ENCODE assay signal across 9 cellular contexts in the genomic region with DNA sequence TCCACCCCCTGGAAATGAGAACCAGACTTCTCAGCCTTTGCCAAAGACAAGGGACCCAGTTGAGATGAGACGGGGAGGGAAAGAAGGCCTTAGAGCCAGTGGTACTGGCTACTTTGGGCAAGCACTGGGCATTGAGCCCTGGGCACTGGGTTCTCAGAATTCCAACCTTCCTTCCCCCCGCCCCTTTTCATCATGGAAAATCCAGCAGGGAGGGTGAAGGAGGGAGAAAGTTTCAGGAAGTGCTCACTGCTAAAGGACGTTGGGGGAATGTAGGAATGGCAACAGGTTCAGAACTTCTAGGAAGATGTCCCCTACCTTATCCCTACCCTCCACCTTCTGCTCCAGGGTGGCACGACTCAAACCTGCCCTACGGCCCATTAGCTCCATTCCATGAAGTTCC. TPM values are rescaled to one million over a fixed set of nuclear protein-coding genes. Genes with fewer than 3 reads are reported as not detected.
DNase-seq lines count a peak whose midpoint lies in the region; ATAC-seq and TF ChIP-seq lines count a peak whose summit lies in the region.
"Had no signal": no experiment of that assay in that cellular context is flagged by ENCODE, and none has a peak within 500 bp of the region (broad histone marks: within the 10 kb centered on the region; RNA-seq: fewer than 3 reads in every experiment).

No MANE protein-coding gene starts in this region.

- DNase-seq in AG08396 (ENCODE audit: low spot score) = peak; percentile 7
- no peak for DNase-seq in effector memory CD8-positive, alpha-beta T cell
- DNase-seq in KG1 (lab: John Stamatoyannopoulos, UW) = no peak
- no peak for DNase-seq in NCI-H2081 treated with DMSO at 0.1 percent for 48 hours (lab: John Stamatoyannopoulos, UW)
- DNase-seq in C1 segment of cervical spinal cord (lab: John Stamatoyannopoulos, UW) = no peak
- DNase-seq in occipital lobe (lab: John Stamatoyannopoulos, UW) = no peak

- H3K27ac Mint-ChIP-seq in effector memory CD8-positive, alpha-beta T cell = peak overlapping the region in 1 of 2 donors; percentile 85

- H3K27me3 ChIP-seq in Loucy (ENCODE audit: insufficient read depth, low read length, poor library complexity, severe bottlenecking) (no peaks in the 10 kb centered on the region), neural cell (ENCODE audit: insufficient read depth, low read depth, low read length) (no peaks in the 10 kb centered on the region)

- H3F3A ChIP-seq in Loucy (ENCODE audit: low read depth) (peaks cover 9% of the 10 kb centered on the region; the same call in 1 of the 2 replicates), neural cell (ENCODE audit: insufficient read depth, low read length, poor library complexity, severe bottlenecking) (no peaks in the 10 kb centered on the region)

- no peaks in the 10 kb centered on the region for H3K27me3 Mint-ChIP-seq in effector memory CD8-positive, alpha-beta T cell

- H3K9ac ChIP-seq in Loucy (ENCODE audit: low read depth, low read length, poor library complexity, severe bottlenecking) = no peak overlapping the region
- peak overlapping the region; percentile 84 for H3K9ac ChIP-seq in neural cell (ENCODE audit: low read length)

- TF ChIP-seq EP300 in neural cell (conservative IDR thresholded peaks at IDR 0.05; ENCODE audit: poor library complexity, severe bottlenecking) = no peak

- H3K36me3 Mint-ChIP-seq in effector memory CD8-positive, alpha-beta T cell (ENCODE audit: insufficient read depth) = peaks cover 20% of the 10 kb centered on the region

- H3K4me3 ChIP-seq in Loucy (ENCODE audit: low read length, poor library complexity, severe bottlenecking) (peak overlapping the region; percentile 97), neural cell (ENCODE audit: low read length) (peak overlapping the region; percentile 69)

- H3K9me3 ChIP-seq in Loucy (ENCODE audit: insufficient read depth, low read depth, low read length) = no peaks in the 10 kb centered on the region
- H3K9me3 ChIP-seq in neural cell (ENCODE audit: low read length) = no peaks in the 10 kb centered on the region

- H3K4me3 Mint-ChIP-seq in effector memory CD8-positive, alpha-beta T cell = peak overlapping the region; percentile 88 to 93

- H4K20me1 ChIP-seq in Loucy (ENCODE audit: insufficient read depth, low read length, poor library complexity, severe bottlenecking) = no peaks in the 10 kb centered on the region
- H4K20me1 ChIP-seq in neural cell (ENCODE audit: insufficient read depth) = no peaks in the 10 kb centered on the region

- no peak for TF ChIP-seq RAD21 in neural cell (conservative IDR thresholded peaks at IDR 0.05)

- no peaks in the 10 kb centered on the region for H3K9me2 ChIP-seq in Loucy (replicated peaks; ENCODE audit: low read depth, low read length)
- no peaks in the 10 kb centered on the region for H3K9me2 ChIP-seq in neural cell (ENCODE audit: insufficient read depth, low read length)

- no peak overlapping the region for H3K27ac ChIP-seq in neural cell (ENCODE audit: low read length)

- ATAC-seq in effector memory CD8-positive, alpha-beta T cell (replicated peaks) = no peak

- TF ChIP-seq CTCF in Loucy (conservative IDR thresholded peaks at IDR 0.05; ENCODE audit: low read length) (no peak), neural cell (IDR thresholded peaks at IDR 0.05; ENCODE audit: poor library complexity, severe bottlenecking) (no peak)

- peaks cover 4 to 17% of the 10 kb centered on the region in 2 donors for H3K4me1 Mint-ChIP-seq in effector memory CD8-positive, alpha-beta T cell (ENCODE audit: low read depth in 2 of 2)

- H3K36me3 ChIP-seq in Loucy (ENCODE audit: insufficient read depth, low read length) = peaks cover 17% of the 10 kb centered on the region; the same call in 1 of the 2 replicates
- no peaks in the 10 kb centered on the region for H3K36me3 ChIP-seq in neural cell (ENCODE audit: insufficient read depth, low read length)

- H3K9me3 Mint-ChIP-seq in effector memory CD8-positive, alpha-beta T cell = no peaks in the 10 kb centered on the region

- no peaks in the 10 kb centered on the region for H3K79me2 ChIP-seq in Loucy (ENCODE audit: insufficient read depth, low read length)
- no peaks in the 10 kb centered on the region for H3K79me2 ChIP-seq in neural cell (replicated peaks; ENCODE audit: insufficient read depth, low read length)

- H3K4me1 ChIP-seq in Loucy (ENCODE audit: insufficient read depth, low read length, poor library complexity, severe bottlenecking) = peaks cover 5% of the 10 kb centered on the region

- H2AFZ ChIP-seq in Loucy (ENCODE audit: low read length) (no peak overlapping the region), neural cell (ENCODE audit: low read depth, low read length) (no peak overlapping the region)

- H3K4me2 ChIP-seq in Loucy (ENCODE audit: low read depth, low read length, poor library complexity, severe bottlenecking) = no peak overlapping the region
- no peak overlapping the region for H3K4me2 ChIP-seq in neural cell (ENCODE audit: low read length)

TF ChIP-seq in neural cell, 6 proteins besides CTCF, POLR2A, EP300 and RAD21:
- TF ChIP-seq POLR2AphosphoS5 (IDR thresholded peaks at IDR 0.05) (no peak), TAF1 (IDR thresholded peaks at IDR 0.05; ENCODE audit: low read depth) (no peak), EZH2 (IDR thresholded peaks at IDR 0.05; ENCODE audit: borderline replicate concordance, insufficient read depth, low read length, poor library complexity, severe bottlenecking) (no peak), SMC3 (conservative IDR thresholded peaks at IDR 0.05; ENCODE audit: poor library complexity) (no peak), MXI1 (conservative IDR thresholded peaks at IDR 0.05; ENCODE audit: poor library complexity, severe bottlenecking) (no peak)
- TF ChIP-seq, protein P1, sequence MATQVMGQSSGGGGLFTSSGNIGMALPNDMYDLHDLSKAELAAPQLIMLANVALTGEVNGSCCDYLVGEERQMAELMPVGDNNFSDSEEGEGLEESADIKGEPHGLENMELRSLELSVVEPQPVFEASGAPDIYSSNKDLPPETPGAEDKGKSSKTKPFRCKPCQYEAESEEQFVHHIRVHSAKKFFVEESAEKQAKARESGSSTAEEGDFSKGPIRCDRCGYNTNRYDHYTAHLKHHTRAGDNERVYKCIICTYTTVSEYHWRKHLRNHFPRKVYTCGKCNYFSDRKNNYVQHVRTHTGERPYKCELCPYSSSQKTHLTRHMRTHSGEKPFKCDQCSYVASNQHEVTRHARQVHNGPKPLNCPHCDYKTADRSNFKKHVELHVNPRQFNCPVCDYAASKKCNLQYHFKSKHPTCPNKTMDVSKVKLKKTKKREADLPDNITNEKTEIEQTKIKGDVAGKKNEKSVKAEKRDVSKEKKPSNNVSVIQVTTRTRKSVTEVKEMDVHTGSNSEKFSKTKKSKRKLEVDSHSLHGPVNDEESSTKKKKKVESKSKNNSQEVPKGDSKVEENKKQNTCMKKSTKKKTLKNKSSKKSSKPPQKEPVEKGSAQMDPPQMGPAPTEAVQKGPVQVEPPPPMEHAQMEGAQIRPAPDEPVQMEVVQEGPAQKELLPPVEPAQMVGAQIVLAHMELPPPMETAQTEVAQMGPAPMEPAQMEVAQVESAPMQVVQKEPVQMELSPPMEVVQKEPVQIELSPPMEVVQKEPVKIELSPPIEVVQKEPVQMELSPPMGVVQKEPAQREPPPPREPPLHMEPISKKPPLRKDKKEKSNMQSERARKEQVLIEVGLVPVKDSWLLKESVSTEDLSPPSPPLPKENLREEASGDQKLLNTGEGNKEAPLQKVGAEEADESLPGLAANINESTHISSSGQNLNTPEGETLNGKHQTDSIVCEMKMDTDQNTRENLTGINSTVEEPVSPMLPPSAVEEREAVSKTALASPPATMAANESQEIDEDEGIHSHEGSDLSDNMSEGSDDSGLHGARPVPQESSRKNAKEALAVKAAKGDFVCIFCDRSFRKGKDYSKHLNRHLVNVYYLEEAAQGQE (IDR thresholded peaks at IDR 0.05; ENCODE audit: borderline replicate concordance) = no peak

RNA-seq across cellular contexts. Expression of a gene that starts 4.2 kb away (rescaled TPM):
- polyA plus RNA-seq in neural cell = 4.2 and 7.9 TPM in 2 replicates
- 5.2 and 7.5 TPM in 2 replicates for polyA minus RNA-seq in neural cell
- 11.1 TPM for total RNA-seq in occipital lobe

RNA-seq across cellular contexts. Expression of a gene that starts 33.5 kb away (rescaled TPM):
- 20.8 and 21.0 TPM in 2 replicates for polyA plus RNA-seq in neural cell
- 31.4 and 34.6 TPM in 2 replicates for polyA minus RNA-seq in neural cell
- total RNA-seq in occipital lobe = 29.6 TPM

RNA-seq across cellular contexts. Expression of a gene that starts 39.4 kb away (rescaled TPM):
- 329 and 333 TPM in 2 replicates for polyA plus RNA-seq in neural cell
- 636 and 641 TPM in 2 replicates for polyA minus RNA-seq in neural cell
- total RNA-seq in occipital lobe = 1,381 TPM

RNA-seq across cellular contexts. Expression of a gene that starts 51.8 kb away (rescaled TPM):
- 0.26 TPM in 1 of 2 replicates, not detected in the other for polyA plus RNA-seq in neural cell
- not detected in 2 replicates for polyA minus RNA-seq in neural cell
- 6.2 TPM for total RNA-seq in occipital lobe

RNA-seq across cellular contexts. Expression of a gene that starts 57.6 kb away (rescaled TPM):
- not detected in 2 replicates for polyA plus RNA-seq in neural cell
- not detected in 2 replicates for polyA minus RNA-seq in neural cell
- not detected for total RNA-seq in occipital lobe
- total RNA-seq: glomerular endothelial cell had no signal
